In genomic region chr1:38867208-38867607, GRCh38 we compare ENCODE assay signal across 32 cellular contexts. TPM values are rescaled to one million over a fixed set of nuclear protein-coding genes. Genes with fewer than 3 reads are reported as not detected.
"Had no signal": no experiment of that assay in that cellular context is flagged by ENCODE, and none has a peak within 500 bp of the region (broad histone marks: within the 10 kb centered on the region; RNA-seq: fewer than 3 reads in every experiment).

No MANE protein-coding gene starts in this region.

- H3K27ac ChIP-seq: adrenal gland, ascending aorta, body of pancreas, brain microvascular endothelial cell, breast epithelium, cardiac muscle cell had no signal

- H3K27me3 ChIP-seq: adrenal gland, ascending aorta, body of pancreas, brain microvascular endothelial cell, breast epithelium, cardiac muscle cell had no signal

- H3K9me3 ChIP-seq: adrenal gland, ascending aorta, body of pancreas, breast epithelium had no signal

- H3K4me3 ChIP-seq: adrenal gland, ascending aorta, body of pancreas, breast epithelium, cardiac muscle cell had no signal

- ATAC-seq: activated naive CD4-positive, alpha-beta T cell treated with anti-CD3 and anti-CD28 coated beads, Interleukin-2, amount 50 U/mL, for 72 hours; activated naive CD8-positive, alpha-beta T cell treated with anti-CD3 and anti-CD28 coated beads, Interleukin-2, amount 50 U/mL, for 24 hours; activated T-cell treated with anti-CD3 and anti-CD28 coated beads, Interleukin-2, amount 50 U/mL, for 4 hours; activated T-cell treated with anti-CD3 and anti-CD28 coated beads, Interleukin-2, amount 50 U/mL, for 72 hours; activated T-helper 17 cell treated with anti-CD3 and anti-CD28 coated beads, Interleukin-2, amount 50 U/mL, for 72 hours; body of pancreas had no signal

- H3K36me3 ChIP-seq: adrenal gland, ascending aorta, breast epithelium, cardiac muscle cell had no signal

- DNase-seq: activated effector memory CD4-positive, alpha-beta T cell treated with anti-CD3 and anti-CD28 coated beads, Interleukin-2, amount 50 U/mL, for 16 hours; activated effector memory CD4-positive, alpha-beta T cell treated with Interleukin-2 at 50 U/mL for 16 hours; activated gamma-delta T cell; activated gamma-delta T cell treated with Interleukin-2 at 50 U/mL for 16 hours; activated naive CD4-positive, alpha-beta T cell; activated naive CD4-positive, alpha-beta T cell treated with anti-CD3 and anti-CD28 coated beads for 36 hours; activated naive CD4-positive, alpha-beta T cell treated with anti-CD3 and anti-CD28 coated beads, Interleukin-2, amount 10 ng/mL, durations not matched to agents 7 days and 5 days; activated naive CD4-positive, alpha-beta T cell treated with anti-CD3 and anti-CD28 coated beads, Interleukin-2, amount 50 U/mL, for 16 hours; activated naive CD4-positive, alpha-beta T cell treated with Interleukin-2 at 50 U/mL for 16 hours; activated naive CD8-positive, alpha-beta T cell treated with anti-CD3 and anti-CD28 coated beads for 36 hours; activated naive CD8-positive, alpha-beta T cell treated with anti-CD3 and anti-CD28 coated beads, Interleukin-2, amount 10 ng/mL, durations not matched to agents 7 days and 5 days; activated naive CD8-positive, alpha-beta T cell treated with anti-CD3 and anti-CD28 coated beads, Interleukin-2, amount 50 U/mL, for 24 hours; activated T-cell treated with anti-CD3 and anti-CD28 coated beads, Interleukin-2, amount 50 U/mL, for 1 hour; activated T-cell treated with anti-CD3 and anti-CD28 coated beads, Interleukin-2, amount 50 U/mL, for 24 hours; activated T-cell treated with anti-CD3 and anti-CD28 coated beads, Interleukin-2, amount 50 U/mL, for 4 hours; activated T-cell treated with anti-CD3 and anti-CD28 coated beads, Interleukin-2, amount 50 U/mL, for 48 hours; activated T-cell treated with anti-CD3 and anti-CD28 coated beads, Interleukin-2, amount 50 U/mL, for 72 hours; adrenal gland; amniotic stem cell; amygdala; anterior cingulate cortex; aorta; body of pancreas; brain microvascular endothelial cell; caudate nucleus; central memory CD4-positive, alpha-beta T cell; cerebellar nuclear complex had no signal

RNA-seq across cellular contexts. Expression of gene GJA9, which starts 14.2 kb away (rescaled TPM):
- polyA plus RNA-seq: adrenal gland, aorta, cardiac muscle cell had no signal
